In genomic region chr17:7841309-7841621, GRCh38 we compare ENCODE assay signal across 8 cellular contexts. TPM values are rescaled to one million over a fixed set of nuclear protein-coding genes. Genes with fewer than 3 reads are reported as not detected.
DNase-seq lines count a peak whose midpoint lies in the region; ATAC-seq and TF ChIP-seq lines count a peak whose summit lies in the region.

No MANE protein-coding gene starts in this region.

- H3K36me3 Mint-ChIP-seq in activated T-cell treated with anti-CD3 and anti-CD28 coated beads, Interleukin-2, amount 50 U/mL, for 4 hours (ENCODE audit: insufficient read depth), result peaks cover 22% of the 10 kb centered on the region

- intact Hi-C loops in esophagus muscularis mucosa (cut with DNase I), result loop anchor here (5.0 kb wide), 1 partner anchor 311 kb away; the partner anchor contains the start of gene PER1

- no peaks in the 10 kb centered on the region for H3K9me3 ChIP-seq in esophagus muscularis mucosa

- 3% methylated on average over 11 of the region's 14 CpGs for WGBS in esophagus muscularis mucosa

- no peak for ATAC-seq in activated T-cell treated with anti-CD3 and anti-CD28 coated beads, Interleukin-2, amount 50 U/mL, for 4 hours
- ATAC-seq in GM21528 (IDR thresholded peaks at IDR 0.05; ENCODE audit: low FRiP score, unreplicated experiment) (no peak), HG02571 (IDR thresholded peaks at IDR 0.05; ENCODE audit: unreplicated experiment) (no peak)

- H3K27me3 ChIP-seq in esophagus muscularis mucosa, result no peaks in the 10 kb centered on the region

- H3K27ac ChIP-seq in esophagus muscularis mucosa (replicated peaks in 1 of 4), result peak overlapping the region; percentile 97 to 98 (median 98)

- H3K4me3 Mint-ChIP-seq in activated T-cell treated with anti-CD3 and anti-CD28 coated beads, Interleukin-2, amount 50 U/mL, for 4 hours, result peak overlapping the region; percentile 96

- H3K4me3 ChIP-seq in esophagus muscularis mucosa, result peak overlapping the region; percentile 64 to 86 (median 73)

- H3K4me1 Mint-ChIP-seq in activated T-cell treated with anti-CD3 and anti-CD28 coated beads, Interleukin-2, amount 50 U/mL, for 4 hours (ENCODE audit: low read depth), result peaks cover 52% of the 10 kb centered on the region

- no peaks in the 10 kb centered on the region for H3K9me3 Mint-ChIP-seq in activated T-cell treated with anti-CD3 and anti-CD28 coated beads, Interleukin-2, amount 50 U/mL, for 4 hours

- TF ChIP-seq POLR2A in esophagus muscularis mucosa (IDR thresholded peaks at IDR 0.05; ENCODE audit: low read depth), result no peak

- no peak for DNase-seq in activated T-cell treated with anti-CD3 and anti-CD28 coated beads, Interleukin-2, amount 50 U/mL, for 4 hours
- DNase-seq in activated T-cell treated with anti-CD3 and anti-CD28 coated beads, Interleukin-2, amount 50 U/mL, for 48 hours, result no peak
- DNase-seq in SHP77 (lab: John Stamatoyannopoulos, UW) (peak; percentile 74 to 84), esophagus muscularis mucosa (ENCODE audit: extremely low spot score) (no peak), retina (peak; percentile 68), hippocampal formation (lab: John Stamatoyannopoulos, UW) (no peak)

- H3K27me3 Mint-ChIP-seq in activated T-cell treated with anti-CD3 and anti-CD28 coated beads, Interleukin-2, amount 50 U/mL, for 4 hours (ENCODE audit: low read depth), result no peaks in the 10 kb centered on the region

- H3K36me3 ChIP-seq in esophagus muscularis mucosa, result peaks cover 7 to 21% (median 15%) of the 10 kb centered on the region in 4 donors

- H3K4me1 ChIP-seq in esophagus muscularis mucosa, result peaks cover 55 to 92% (median 88%) of the 10 kb centered on the region in 4 donors

- no peak for TF ChIP-seq EP300 in esophagus muscularis mucosa (IDR thresholded peaks at IDR 0.05)

- TF ChIP-seq CTCF in esophagus muscularis mucosa (IDR thresholded peaks at IDR 0.05), result no peak

RNA-seq across cellular contexts. Expression of gene KDM6B, which starts 7.2 kb away (rescaled TPM):
- total RNA-seq in activated T-cell treated with anti-CD3 and anti-CD28 coated beads, Interleukin-2, amount 50 U/mL, for 4 hours, result 100 to 1,000 TPM; 187 to 226 (median 206) TPM
- 100 to 1,000 TPM in 1 of 4 donors, 10 to 100 TPM in 3; 10.8 to 101 (median 15.1) TPM for total RNA-seq in esophagus muscularis mucosa

RNA-seq across cellular contexts. Expression of gene TMEM88, which starts 13.6 kb away (rescaled TPM):
- total RNA-seq in activated T-cell treated with anti-CD3 and anti-CD28 coated beads, Interleukin-2, amount 50 U/mL, for 4 hours, result 10 to 100 TPM in 1 of 3 donors, 1 to 10 TPM in 2; 8.9 to 11.1 (median 9.9) TPM
- 10 to 100 TPM; 13.3 to 45.9 (median 42.5) TPM for total RNA-seq in esophagus muscularis mucosa

RNA-seq across cellular contexts. Expression of gene NAA38, which starts 16.1 kb away (rescaled TPM):
- total RNA-seq in activated T-cell treated with anti-CD3 and anti-CD28 coated beads, Interleukin-2, amount 50 U/mL, for 4 hours, result 10 to 100 TPM; 40.4 to 47.5 (median 41.5) TPM
- total RNA-seq in esophagus muscularis mucosa, result 100 to 1,000 TPM in 2 of 4 donors, 10 to 100 TPM in 2; 61.4 to 110 (median 102) TPM

RNA-seq across cellular contexts. Expression of gene CYB5D1, which starts 16.5 kb away (rescaled TPM):
- total RNA-seq in activated T-cell treated with anti-CD3 and anti-CD28 coated beads, Interleukin-2, amount 50 U/mL, for 4 hours, result 10 to 100 TPM; 19.7 to 20.8 (median 20.6) TPM
- 10 to 100 TPM; 11.6 to 14.9 (median 12.0) TPM for total RNA-seq in esophagus muscularis mucosa

RNA-seq across cellular contexts. Expression of gene CHD3, which starts 47.3 kb away (rescaled TPM):
- 100 to 1,000 TPM; 117 to 127 (median 123) TPM for total RNA-seq in activated T-cell treated with anti-CD3 and anti-CD28 coated beads, Interleukin-2, amount 50 U/mL, for 4 hours
- total RNA-seq in esophagus muscularis mucosa, result 100 to 1,000 TPM in 3 of 4 donors, 10 to 100 TPM in 1; 82.7 to 139 (median 111) TPM

Comparison
In these comparisons a context has a peak if more than half of its experiments do, and no peak if none do; other contexts are left out.
1. DNase-seq: peak in SHP77 (2 of 2) and retina (single experiment); none in activated T-cell treated with anti-CD3 and anti-CD28 coated beads, Interleukin-2, amount 50 U/mL, for 4 hours (single experiment), activated T-cell treated with anti-CD3 and anti-CD28 coated beads, Interleukin-2, amount 50 U/mL, for 48 hours (0 of 2), esophagus muscularis mucosa (single experiment) and hippocampal formation (0 of 2).